In the genomic region with DNA sequence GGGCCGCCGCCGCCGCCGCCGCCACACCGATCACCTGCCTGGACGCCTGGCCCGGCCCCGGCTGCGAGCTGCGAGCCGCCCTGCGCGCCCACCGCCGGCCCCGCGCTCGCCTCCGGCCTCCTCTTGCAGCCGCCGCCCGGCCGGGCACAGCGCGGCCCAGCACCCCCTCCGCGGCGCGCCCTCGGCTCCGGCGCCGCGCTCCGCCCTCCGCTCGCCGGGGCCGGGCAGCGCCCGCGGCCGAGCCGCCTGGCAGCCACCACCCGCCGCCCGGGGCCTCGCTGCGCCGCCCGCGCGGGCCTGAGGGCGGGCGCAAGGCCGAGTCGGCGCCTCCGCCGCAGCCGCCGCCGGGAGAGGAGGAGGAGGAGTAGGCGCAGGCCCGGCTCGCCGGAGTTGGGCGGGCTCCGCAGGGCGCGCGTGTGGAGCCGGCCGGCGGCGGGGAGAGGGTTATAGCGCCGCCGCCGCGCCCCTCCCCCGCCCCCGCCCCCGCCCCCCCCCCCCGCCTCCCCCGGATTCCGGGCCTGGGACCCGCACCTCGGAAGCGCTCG, we compare ENCODE assay signal across 8 cellular contexts. TPM values are rescaled to one million over a fixed set of nuclear protein-coding genes. Genes with fewer than 3 reads are reported as not detected.
DNase-seq lines count a peak whose midpoint lies in the region; TF ChIP-seq lines count a peak whose summit lies in the region.

A gene (minus strand): TSS at position 418 of the 545 bp plus-strand sequence. CDS start 845 bp downstream, outside the sequence.

- H4K12ac ChIP-seq in trophoblast cell (ENCODE audit: low read depth, low read length) = peak within 1 kb of the TSS; percentile 85

- peak within 1 kb of the TSS; percentile 74 for H4K8ac ChIP-seq in trophoblast cell (ENCODE audit: low read depth, low read length)

- H2AFZ ChIP-seq in trophoblast cell (ENCODE audit: insufficient read depth, low read length, poor library complexity) = peak within 1 kb of the TSS; percentile 94

- peak; percentile 60 for DNase-seq in NCI-H1105 treated with DMSO at 0.1 percent for 48 hours (lab: John Stamatoyannopoulos, UW)
- no peak for DNase-seq in NCI-H1105 (lab: John Stamatoyannopoulos, UW)
- DNase-seq in M059J (ENCODE audit: low read depth) = peak; percentile 49
- DNase-seq in cardiac muscle cell (ENCODE audit: low read depth in 1 of 2, low spot score in 1 of 2) = peak; percentile 73 to 74
- DNase-seq in trophoblast cell = peak in 1 of 2 donors; percentile 57
- no peak for DNase-seq in NCI-H774 (lab: John Stamatoyannopoulos, UW)
- no peak for DNase-seq in activated gamma-delta T cell treated with Interleukin-2 at 50 U/mL for 16 hours

- peaks cover 4% of the 10 kb centered on the region for H3K79me2 ChIP-seq in trophoblast cell (ENCODE audit: control insufficient read depth, insufficient read depth, low read length, poor library complexity)

- peak within 1 kb of the TSS; percentile 33 for H3K4ac ChIP-seq in trophoblast cell (ENCODE audit: low read depth, low read length)

- H3K23ac ChIP-seq in trophoblast cell (ENCODE audit: low read length) = no peak within 1 kb of the TSS

- peak within 1 kb of the TSS; percentile 55 for H3K4me3 ChIP-seq in cardiac muscle cell
- peak within 1 kb of the TSS; percentile 77 for H3K4me3 ChIP-seq in trophoblast cell (ENCODE audit: low read depth, low read length)

- H3K27me3 ChIP-seq in cardiac muscle cell = peaks cover 46% of the 10 kb centered on the region
- peaks cover 39% of the 10 kb centered on the region for H3K27me3 ChIP-seq in trophoblast cell (ENCODE audit: insufficient read depth, low read length)

- H3K18ac ChIP-seq in trophoblast cell (ENCODE audit: low read length) = peak within 1 kb of the TSS; percentile 90

- no peak for TF ChIP-seq CTCF in cardiac muscle cell (IDR thresholded peaks at IDR 0.05; ENCODE audit: low read depth, low read length)

- H3K4me1 ChIP-seq in cardiac muscle cell (ENCODE audit: low read depth) = peaks cover 19% of the 10 kb centered on the region
- H3K4me1 ChIP-seq in trophoblast cell (ENCODE audit: control insufficient read depth in 1 of 2, insufficient read depth in 2 of 2, low read length in 2 of 2) = peaks cover 22 to 37% of the 10 kb centered on the region in 2 experiments

- H3K79me1 ChIP-seq in trophoblast cell (ENCODE audit: low read length) = peaks cover 7% of the 10 kb centered on the region

- H3K9me3 ChIP-seq in cardiac muscle cell (ENCODE audit: low read depth) (no peaks in the 10 kb centered on the region), trophoblast cell (ENCODE audit: insufficient read depth, low read depth, low read length) (peaks cover 2% of the 10 kb centered on the region)

- peak within 1 kb of the TSS; percentile 44 for H2BK5ac ChIP-seq in trophoblast cell (ENCODE audit: low read depth, low read length, poor library complexity)

- peak within 1 kb of the TSS; percentile 77 for H2BK120ac ChIP-seq in trophoblast cell (ENCODE audit: insufficient read depth, low read length, poor library complexity)

- 0 to 1% (median 1%) methylated on average over 14 to 81 of the region's 93 CpGs for WGBS in adipose tissue, 3 donors
- no CpG with 5 or more reads among the region's 93 CpGs for WGBS in trophoblast cell (ENCODE audit: extremely low coverage, insufficient coverage, insufficient read length)

- H3K27ac ChIP-seq in adipose tissue (ENCODE audit: low read depth, low read length) (no peak within 1 kb of the TSS), cardiac muscle cell (peak within 1 kb of the TSS; percentile 8), trophoblast cell (ENCODE audit: low read depth, low read length) (no peak within 1 kb of the TSS)

- H2AK5ac ChIP-seq in trophoblast cell (ENCODE audit: low read length) = peak within 1 kb of the TSS; percentile 36

- H3K4me2 ChIP-seq in trophoblast cell (ENCODE audit: low read length) = peak within 1 kb of the TSS; percentile 81

- no peak within 1 kb of the TSS for H3K9ac ChIP-seq in trophoblast cell (ENCODE audit: low read length)

- peak within 1 kb of the TSS; percentile 61 for H2BK12ac ChIP-seq in trophoblast cell (ENCODE audit: low read length)

- H3K36me3 ChIP-seq in cardiac muscle cell (no peaks in the 10 kb centered on the region), trophoblast cell (ENCODE audit: control insufficient read depth in 1 of 2, insufficient read depth in 2 of 2, low read length in 2 of 2) (no peaks in the 10 kb centered on the region)

- peak within 1 kb of the TSS; percentile 65 for H4K91ac ChIP-seq in trophoblast cell (ENCODE audit: low read depth, low read length)

- H3K14ac ChIP-seq in trophoblast cell (ENCODE audit: low read length) = peak within 1 kb of the TSS; percentile 88

RNA-seq across cellular contexts. Expression of the gene that starts here (rescaled TPM):
- 2.5 and 6.3 TPM in 2 replicates for total RNA-seq in M059J (2014; rRNA removed; shearing (Covaris generic))
- 10 to 100 TPM in 2 of 3 donors, 1 to 10 TPM in 1; 9.9 to 40.2 (median 11.7) TPM for polyA plus RNA-seq in adipose tissue
- 22.0 and 25.6 TPM in 2 replicates for total RNA-seq in cardiac muscle cell
- 6.5 and 7.7 TPM in 2 replicates for polyA plus RNA-seq in cardiac muscle cell
- 9.7 and 10.6 TPM in 2 replicates for polyA plus RNA-seq in trophoblast cell (2013)

Comparison
In these comparisons a context has a peak if more than half of its experiments do, and no peak if none do; other contexts are left out.
1. DNase-seq: peak in NCI-H1105 treated with DMSO at 0.1 percent for 48 hours (single experiment), M059J (single experiment) and cardiac muscle cell (2 of 2); none in NCI-H1105 (single experiment), NCI-H774 (single experiment) and activated gamma-delta T cell treated with Interleukin-2 at 50 U/mL for 16 hours (single experiment).